ENCODE assay signal across 8 cellular contexts in genomic region chr4:82268050-82268825, GRCh38.
DNase-seq lines count a peak whose midpoint lies in the region; ATAC-seq and TF ChIP-seq lines count a peak whose summit lies in the region.

No MANE protein-coding gene starts in this region.

- H3F3A ChIP-seq in OCI-LY1 (ENCODE audit: insufficient read depth, low read length): no peaks in the 10 kb centered on the region

- in situ Hi-C loops in IMR-90 (cut with MboI; ENCODE audit: low sequenced_read_pairs): no loop called here

- H3K4me3 ChIP-seq in IMR-90 (ENCODE audit: insufficient read depth, low read depth, low read length): no peak overlapping the region
- no peak overlapping the region for H3K4me3 ChIP-seq in OCI-LY1 (ENCODE audit: low read depth, low read length, poor library complexity, severe bottlenecking)
- H3K4me3 ChIP-seq in foreskin fibroblast (ENCODE audit: low read depth in 1 of 2, low read length in 2 of 2): no peak overlapping the region

- no peak overlapping the region for H2AK5ac ChIP-seq in IMR-90 (ENCODE audit: low read depth, low read length)

- no peak overlapping the region for H3K56ac ChIP-seq in IMR-90 (ENCODE audit: extremely low read depth, insufficient read depth, low read length)

- intact Hi-C loops in IMR-90 (cut with micrococcal nuclease): loop anchor here (1.0 to 5.0 kb wide), 3 partner anchors 426 to 862 kb away; no protein-coding TSS in a partner anchor
- intact Hi-C loops in activated T-helper 2 cell treated with anti-CD3 and anti-CD28 coated beads, Interferon-gamma antibody, Interleukin-2, Interleukin-4, amounts not matched to agents 10 μg/mL and 5 μg/mL and 100 μg/mL, durations not matched to agents 14 hours and 24 hours and 36 hours (cut with micrococcal nuclease): loop anchor here (1.0 kb wide), 2 partner anchors 801 to 863 kb away; no protein-coding TSS in a partner anchor

- TF ChIP-seq POLR2A in IMR-90 (IDR thresholded peaks at IDR 0.05; ENCODE audit: low read depth, low read length): no peak

- no peak overlapping the region for H3K18ac ChIP-seq in IMR-90 (ENCODE audit: low read depth, low read length)

- H4K5ac ChIP-seq in IMR-90 (ENCODE audit: low read depth, low read length): no peak overlapping the region

- no peaks in the 10 kb centered on the region for H3K9me1 ChIP-seq in IMR-90 (ENCODE audit: insufficient read depth, low read length)

- H4K91ac ChIP-seq in IMR-90 (ENCODE audit: insufficient read depth, low read depth, low read length): no peak overlapping the region

- H3K4ac ChIP-seq in IMR-90 (ENCODE audit: low read depth, low read length): no peak overlapping the region

- no peak overlapping the region for H2BK120ac ChIP-seq in IMR-90 (ENCODE audit: low read depth, low read length)

- no peak overlapping the region for H3K4me2 ChIP-seq in IMR-90 (ENCODE audit: low read depth, low read length)
- no peak overlapping the region for H3K4me2 ChIP-seq in OCI-LY1 (ENCODE audit: low read length)

- TF ChIP-seq CTCF in IMR-90 (conservative IDR thresholded peaks at IDR 0.05; ENCODE audit: low read depth, low read length) (peak; percentile 70), OCI-LY1 (IDR thresholded peaks at IDR 0.05; ENCODE audit: low read length) (peak; percentile 80), foreskin fibroblast (IDR thresholded peaks at IDR 0.05; ENCODE audit: low read depth, low read length) (peak; percentile 79)

- H3K79me1 ChIP-seq in IMR-90 (ENCODE audit: low read depth in 1 of 2, low read length in 2 of 2): no peaks in the 10 kb centered on the region

- H3K9me3 Mint-ChIP-seq in activated T-helper 17 cell treated with anti-CD3 and anti-CD28 coated beads, Interleukin-2, amount 50 U/mL, for 72 hours: no peaks in the 10 kb centered on the region
- H3K9me3 Mint-ChIP-seq in activated T-helper 2 cell treated with anti-CD3 and anti-CD28 coated beads, Interferon-gamma antibody, Interleukin-2, Interleukin-4, amounts not matched to agents 10 μg/mL and 5 μg/mL and 100 μg/mL, durations not matched to agents 14 hours and 24 hours and 36 hours: peaks cover 3% of the 10 kb centered on the region

- WGBS in IMR-90 (ENCODE audit: extremely low coverage in 2 of 2, insufficient read length in 1 of 2), 2 experiments: 40% methylated on average over 2 of the region's 4 CpGs; no CpG with 5 or more reads in 1 of the 2 experiments

- no peaks in the 10 kb centered on the region for H3K79me2 ChIP-seq in OCI-LY1 (ENCODE audit: insufficient read depth, low read length)

- H3K9me2 ChIP-seq in OCI-LY1 (ENCODE audit: low read depth, low read length): no peaks in the 10 kb centered on the region

- no peak overlapping the region for H3K14ac ChIP-seq in IMR-90 (replicated peaks; ENCODE audit: low read depth, low read length)

- no peaks in the 10 kb centered on the region for H3K36me3 Mint-ChIP-seq in activated T-helper 17 cell treated with anti-CD3 and anti-CD28 coated beads, Interleukin-2, amount 50 U/mL, for 72 hours (ENCODE audit: low read depth)
- H3K36me3 Mint-ChIP-seq in activated T-helper 2 cell treated with anti-CD3 and anti-CD28 coated beads, Interferon-gamma antibody, Interleukin-2, Interleukin-4, amounts not matched to agents 10 μg/mL and 5 μg/mL and 100 μg/mL, durations not matched to agents 14 hours and 24 hours and 36 hours (ENCODE audit: low read depth): no peaks in the 10 kb centered on the region

- POLR2A ChIA-PET in IMR-90 (lab: Charles Lee; ENCODE audit: unreplicated experiment): no interaction called here

- H3K9ac ChIP-seq in IMR-90 (ENCODE audit: low read depth, low read length) (no peak overlapping the region), OCI-LY1 (ENCODE audit: low read length) (no peak overlapping the region)

- DNase-seq in DMS153 treated with DMSO at 0.1 percent for 48 hours (lab: John Stamatoyannopoulos, UW; ENCODE audit: unreplicated experiment): peak; percentile 52
- peak; percentile 50 for DNase-seq in IMR-90
- DNase-seq in foreskin fibroblast: peak; percentile 40 to 77
- peak in 49 of 56 donors; percentile 0 to 81 (median 31) for DNase-seq in nucleus accumbens (lab: John Stamatoyannopoulos, UW)
- DNase-seq in activated T-helper 2 cell treated with anti-CD3 and anti-CD28 coated beads, Interferon-gamma antibody, Interleukin-2, Interleukin-4, amounts not matched to agents 10 μg/mL and 5 μg/mL and 100 μg/mL, durations not matched to agents 14 hours and 24 hours and 36 hours (ENCODE audit: low spot score): no peak

- CTCF ChIA-PET in IMR-90 (lab: Yijun Ruan, JAX): interaction anchor here (0.8 to 1.3 kb wide), 4 partner anchors 15 to 856 kb away, joined by 3 to 5 read pairs (median 4); partner anchors contain the start of gene RASGEF1B

- no peak overlapping the region for H2BK5ac ChIP-seq in IMR-90 (ENCODE audit: low read depth, low read length, poor library complexity, severe bottlenecking)

- H3K27ac ChIP-seq in IMR-90 (ENCODE audit: insufficient read depth, low read length) (no peak overlapping the region), OCI-LY1 (ENCODE audit: low read depth, low read length, poor library complexity, severe bottlenecking) (no peak overlapping the region)

- ATAC-seq in GM21423 (IDR thresholded peaks at IDR 0.05; ENCODE audit: unreplicated experiment) (peak; percentile 79), IMR-90 (ENCODE audit: low read depth) (peak; percentile 99)
- ATAC-seq in activated T-helper 17 cell treated with anti-CD3 and anti-CD28 coated beads, Interleukin-2, amount 50 U/mL, for 72 hours (replicated peaks): peak; percentile 70

- H2BK15ac ChIP-seq in IMR-90 (ENCODE audit: low read depth, low read length): no peak overlapping the region

- H2AFZ ChIP-seq in IMR-90 (replicated peaks; ENCODE audit: low read length, poor library complexity) (no peak overlapping the region), OCI-LY1 (ENCODE audit: low read length) (no peak overlapping the region)

- H3K27me3 ChIP-seq in IMR-90 (ENCODE audit: control insufficient read depth, insufficient read depth, low read length) (peaks cover 3% of the 10 kb centered on the region; the same call in 1 of the 2 replicates), OCI-LY1 (ENCODE audit: insufficient read depth, low read length) (no peaks in the 10 kb centered on the region)

- H4K20me1 ChIP-seq in IMR-90 (ENCODE audit: insufficient read depth, low read length) (no peaks in the 10 kb centered on the region), OCI-LY1 (ENCODE audit: insufficient read depth, low read length) (no peaks in the 10 kb centered on the region)

- no TSS peak for BruUV-seq in IMR-90 (replicated peaks; lab: Mats Ljungman, UMichigan)

- no peak overlapping the region for H3K23ac ChIP-seq in IMR-90 (ENCODE audit: low read depth, low read length)

- H3K36me3 ChIP-seq in IMR-90 (ENCODE audit: control insufficient read depth, insufficient read depth, low read length) (no peaks in the 10 kb centered on the region), OCI-LY1 (ENCODE audit: insufficient read depth, low read length) (no peaks in the 10 kb centered on the region)

- no peak overlapping the region for H2AK9ac ChIP-seq in IMR-90 (replicated peaks; ENCODE audit: low read depth, low read length, poor library complexity)

- no peaks in the 10 kb centered on the region for H3K4me1 ChIP-seq in IMR-90 (ENCODE audit: control insufficient read depth, insufficient read depth, low read length)
- H3K4me1 ChIP-seq in OCI-LY1 (ENCODE audit: insufficient read depth, low read length, severe bottlenecking): no peaks in the 10 kb centered on the region

- H3K9me3 ChIP-seq in IMR-90 (ENCODE audit: control insufficient read depth, insufficient read depth, low read length): no peaks in the 10 kb centered on the region
- peaks cover 5% of the 10 kb centered on the region; the same call in 1 of the 2 replicates for H3K9me3 ChIP-seq in OCI-LY1 (ENCODE audit: low read length)

- H3K4me1 Mint-ChIP-seq in activated T-helper 17 cell treated with anti-CD3 and anti-CD28 coated beads, Interleukin-2, amount 50 U/mL, for 72 hours: no peaks in the 10 kb centered on the region
- peaks cover 8% of the 10 kb centered on the region for H3K4me1 Mint-ChIP-seq in activated T-helper 2 cell treated with anti-CD3 and anti-CD28 coated beads, Interferon-gamma antibody, Interleukin-2, Interleukin-4, amounts not matched to agents 10 μg/mL and 5 μg/mL and 100 μg/mL, durations not matched to agents 14 hours and 24 hours and 36 hours (ENCODE audit: low read depth)

- H3K27me3 Mint-ChIP-seq in activated T-helper 17 cell treated with anti-CD3 and anti-CD28 coated beads, Interleukin-2, amount 50 U/mL, for 72 hours: peaks cover 8% of the 10 kb centered on the region
- H3K27me3 Mint-ChIP-seq in activated T-helper 2 cell treated with anti-CD3 and anti-CD28 coated beads, Interferon-gamma antibody, Interleukin-2, Interleukin-4, amounts not matched to agents 10 μg/mL and 5 μg/mL and 100 μg/mL, durations not matched to agents 14 hours and 24 hours and 36 hours (ENCODE audit: low read depth): peaks cover 5% of the 10 kb centered on the region

- TF ChIP-seq RAD21 in IMR-90 (IDR thresholded peaks at IDR 0.05; ENCODE audit: low read length): peak; percentile 67

- no peak overlapping the region for H3K27ac Mint-ChIP-seq in activated T-helper 17 cell treated with anti-CD3 and anti-CD28 coated beads, Interleukin-2, amount 50 U/mL, for 72 hours
- H3K27ac Mint-ChIP-seq in activated T-helper 2 cell treated with anti-CD3 and anti-CD28 coated beads, Interferon-gamma antibody, Interleukin-2, Interleukin-4, amounts not matched to agents 10 μg/mL and 5 μg/mL and 100 μg/mL, durations not matched to agents 14 hours and 24 hours and 36 hours: no peak overlapping the region

- no peak overlapping the region for H3K4me3 Mint-ChIP-seq in activated T-helper 17 cell treated with anti-CD3 and anti-CD28 coated beads, Interleukin-2, amount 50 U/mL, for 72 hours
- H3K4me3 Mint-ChIP-seq in activated T-helper 2 cell treated with anti-CD3 and anti-CD28 coated beads, Interferon-gamma antibody, Interleukin-2, Interleukin-4, amounts not matched to agents 10 μg/mL and 5 μg/mL and 100 μg/mL, durations not matched to agents 14 hours and 24 hours and 36 hours (ENCODE audit: low read depth): no peak overlapping the region

- H2BK20ac ChIP-seq in IMR-90 (ENCODE audit: low read depth, low read length): no peak overlapping the region

- H4K8ac ChIP-seq in IMR-90 (ENCODE audit: low read depth in 2 of 2, low read length in 2 of 2): no peak overlapping the region

- dilution Hi-C loops in IMR-90 (cut with HindIII; ENCODE audit: low sequenced_read_pairs, unreplicated experiment): no loop called here

TF ChIP-seq in IMR-90, 13 proteins besides CTCF, POLR2A, EP300 and RAD21 (continues in another document):
- TF ChIP-seq RFX5 (IDR thresholded peaks at IDR 0.05; ENCODE audit: low read depth, low read length): no peak
- TF ChIP-seq, protein P1, sequence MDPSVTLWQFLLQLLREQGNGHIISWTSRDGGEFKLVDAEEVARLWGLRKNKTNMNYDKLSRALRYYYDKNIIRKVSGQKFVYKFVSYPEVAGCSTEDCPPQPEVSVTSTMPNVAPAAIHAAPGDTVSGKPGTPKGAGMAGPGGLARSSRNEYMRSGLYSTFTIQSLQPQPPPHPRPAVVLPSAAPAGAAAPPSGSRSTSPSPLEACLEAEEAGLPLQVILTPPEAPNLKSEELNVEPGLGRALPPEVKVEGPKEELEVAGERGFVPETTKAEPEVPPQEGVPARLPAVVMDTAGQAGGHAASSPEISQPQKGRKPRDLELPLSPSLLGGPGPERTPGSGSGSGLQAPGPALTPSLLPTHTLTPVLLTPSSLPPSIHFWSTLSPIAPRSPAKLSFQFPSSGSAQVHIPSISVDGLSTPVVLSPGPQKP (IDR thresholded peaks at IDR 0.05; ENCODE audit: borderline replicate concordance, low read depth, low read length): no peak
